8 cellular contexts compared by ENCODE assay signal in genomic region chr20:37290158-37290810, GRCh38. TPM values are rescaled to one million over a fixed set of nuclear protein-coding genes. Genes with fewer than 3 reads are reported as not detected.
DNase-seq lines count a peak whose midpoint lies in the region; ATAC-seq lines count a peak whose summit lies in the region.

No MANE protein-coding gene starts in this region.

- H3K4me1 ChIP-seq in mononuclear cell (ENCODE audit: insufficient read depth, low read length) = peaks cover 52% of the 10 kb centered on the region
- H3K4me1 ChIP-seq in aorta (ENCODE audit: control insufficient read depth in 1 of 2, insufficient read depth in 2 of 2, low read length in 2 of 2) = peaks cover 0 to 5% of the 10 kb centered on the region in 2 donors

- 45 to 50% methylated on average over 21 of the region's 21 CpGs for WGBS in aorta, 2 donors

- H3K36me3 ChIP-seq in aorta (ENCODE audit: control insufficient read depth in 1 of 2, insufficient read depth in 2 of 2, low read length in 1 of 2) = no peaks in the 10 kb centered on the region

- intact Hi-C loops in cardiac septum (cut with DNase I) (no loop called here), left cardiac atrium (cut with DNase I) (no loop called here), aorta (cut with DNase I) (no loop called here)

- H3K9me3 ChIP-seq in mononuclear cell (ENCODE audit: low read depth, low read length) = no peaks in the 10 kb centered on the region
- no peaks in the 10 kb centered on the region for H3K9me3 ChIP-seq in aorta (ENCODE audit: control insufficient read depth, low read length)

- no peak for ATAC-seq in left cardiac atrium
- ATAC-seq in aorta (ENCODE audit: low FRiP score) = no peak

- H3K4me3 ChIP-seq in mononuclear cell (ENCODE audit: low read length) = peak overlapping the region; percentile 89
- peak overlapping the region; percentile 62 to 84 for H3K4me3 ChIP-seq in aorta (ENCODE audit: low read length in 2 of 2)

- H3K27ac ChIP-seq in caudate nucleus (ENCODE audit: low read depth, low read length) (peak overlapping the region; percentile 63), aorta (ENCODE audit: low read depth in 1 of 2, low read length in 2 of 2) (peak overlapping the region; percentile 36 to 93)

- no peaks in the 10 kb centered on the region for H3K27me3 ChIP-seq in mononuclear cell (ENCODE audit: insufficient read depth, low read length)
- H3K27me3 ChIP-seq in aorta (ENCODE audit: control insufficient read depth in 1 of 2, insufficient read depth in 2 of 2, low read length in 1 of 2) = no peaks in the 10 kb centered on the region

- DNase-seq in cardiac septum (ENCODE audit: low spot score) (peak; percentile 35), left cardiac atrium (no peak), caudate nucleus (lab: John Stamatoyannopoulos, UW) (no peak), aorta (no peak), NCI-H510A (lab: John Stamatoyannopoulos, UW) (no peak), NCI-H1694 treated with DMSO at 0.1 percent for 48 hours (lab: John Stamatoyannopoulos, UW) (no peak)
- DNase-seq in stimulated activated CD4-positive, alpha-beta T cell treated with anti-CD3 and anti-CD28 coated beads, Interleukin-4, amount 100 ng/mL, for 24 hours = no peak

RNA-seq across cellular contexts. Expression of gene MANBAL, which starts 0.8 kb away (rescaled TPM):
- total RNA-seq in cardiac septum = 20.5 TPM
- total RNA-seq in left cardiac atrium = 10 to 100 TPM; 24.0 TPM
- 4.3 TPM for total RNA-seq in mononuclear cell
- total RNA-seq in aorta = 10 to 100 TPM; 47.1 to 59.3 TPM
- polyA plus RNA-seq in aorta = 10 to 100 TPM; 61.1 to 86.8 TPM

RNA-seq across cellular contexts. Expression of gene GHRH, which starts 28.7 kb away (rescaled TPM):
- total RNA-seq in cardiac septum (not detected), left cardiac atrium (10 to 100 TPM in 1 of 2 donors, 1 to 10 TPM in 1; 4.2 to 10.7 TPM), mononuclear cell (not detected), aorta (not detected)
- not detected for polyA plus RNA-seq in aorta

RNA-seq across cellular contexts. Expression of gene SRC, which starts 55.7 kb away (rescaled TPM):
- total RNA-seq in cardiac septum (5.0 TPM), left cardiac atrium (10 to 100 TPM in 1 of 2 donors, 1 to 10 TPM in 1; 9.2 to 10.2 TPM), mononuclear cell (24.1 TPM), aorta (10 to 100 TPM; 51.3 to 72.4 TPM)
- polyA plus RNA-seq in aorta = 10 to 100 TPM; 16.7 to 31.1 TPM
